33 cellular contexts compared by ENCODE assay signal in the genomic region with DNA sequence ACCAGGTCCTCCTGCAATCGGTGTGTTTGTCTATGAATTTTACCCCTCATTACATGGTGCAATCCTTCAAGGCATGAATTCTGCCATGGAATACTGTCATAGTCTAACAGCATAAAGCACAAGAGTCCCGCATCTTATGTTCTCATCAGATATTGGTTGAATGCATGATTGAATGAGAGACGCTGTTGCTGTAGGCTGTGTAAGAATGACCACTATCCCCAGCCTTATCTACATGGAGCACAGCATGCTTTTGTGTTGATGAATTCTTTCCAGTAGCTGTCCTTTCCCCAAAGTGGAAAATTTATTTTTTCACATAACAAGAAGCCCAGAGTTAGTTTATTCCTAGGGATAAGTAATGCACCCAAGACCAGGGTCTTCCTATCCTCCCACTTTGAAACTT.
"Had no signal": no experiment of that assay in that cellular context is flagged by ENCODE, and none has a peak within 500 bp of the region (broad histone marks: within the 10 kb centered on the region; RNA-seq: fewer than 3 reads in every experiment).

No MANE protein-coding gene starts in this region.

- H3K27ac ChIP-seq: KMS-11 had no signal

- H3K4me3 ChIP-seq: MG63 had no signal

- DNase-seq: Karpas-422, Kasumi-1, KG1, MG63, MM.1S, MV-4-11, NCI-H1048, NCI-H1092, NCI-H1092 treated with DMSO at 0.1 percent for 48 hours, NCI-H1105, NCI-H1105 treated with DMSO at 0.1 percent for 48 hours, NCI-H1417, NCI-H1417 treated with DMSO at 0.1 percent for 48 hours, NCI-H1436, NCI-H1436 treated with DMSO at 0.1 percent for 48 hours, NCI-H1694, NCI-H1694 treated with DMSO at 0.1 percent for 48 hours, NCI-H187, NCI-H187 treated with DMSO at 0.1 percent for 48 hours, NCI-H1930, NCI-H2029, NCI-H2029 treated with DMSO at 0.1 percent for 48 hours, NCI-H2081, NCI-H2081 treated with DMSO at 0.1 percent for 48 hours, NCI-H2107, NCI-H2227 treated with DMSO at 0.1 percent for 48 hours, NCI-H226, NCI-H345, NCI-H446, NCI-H446 treated with DMSO at 0.1 percent for 48 hours, NCI-H510A, NCI-H510A treated with DMSO at 0.1 percent for 48 hours had no signal

- H3K27me3 ChIP-seq: MG63 had no signal

- H3K9me3 ChIP-seq: MG63 had no signal

- H3K4me2 ChIP-seq: KMS-11 had no signal

- H3K9ac ChIP-seq: KMS-11 had no signal
